31 cellular contexts compared by ENCODE assay signal in genomic region chr22:23604939-23605712, GRCh38. TPM values are rescaled to one million over a fixed set of nuclear protein-coding genes. Genes with fewer than 3 reads are reported as not detected.
"Had no signal": no experiment of that assay in that cellular context is flagged by ENCODE, and none has a peak within 500 bp of the region (broad histone marks: within the 10 kb centered on the region; RNA-seq: fewer than 3 reads in every experiment).

No MANE protein-coding gene starts in this region.

- H3K36me3 Mint-ChIP-seq: T-cell had no signal

- ATAC-seq: K562, Panc1, PC-3, T-cell had no signal

- H3K4me3 Mint-ChIP-seq: IgD-negative memory B cell; T-cell; T-helper 1 cell treated with Interleukin-12 subunit alpha and Interleukin-12 subunit beta and Interleukin-4 antibody, amounts not matched to agents 30 μg/mL and 1 μg/mL, for 36 hours had no signal

- DNase-seq: Kasumi-1; MM.1S; NCI-H1048; NCI-H1105; NCI-H1417; NCI-H1436 treated with DMSO at 0.1 percent for 48 hours; NCI-H187; NCI-H2029; NCI-H2081 treated with DMSO at 0.1 percent for 48 hours; NCI-H2171; NCI-H226; NCI-H446 treated with DMSO at 0.1 percent for 48 hours; NCI-H510A treated with DMSO at 0.1 percent for 48 hours; NCI-H526 treated with DMSO at 0.1 percent for 48 hours; NCI-H748 treated with DMSO at 0.1 percent for 48 hours; NK-92 treated with Interleukin-12 subunit alpha and Interleukin-12 subunit beta, amount 100 ng/mL, for 24 hours; PC-3; SHP77; SK-N-SH; SW 1271; T-cell had no signal

- H3K9me3 ChIP-seq: SK-N-SH had no signal

- H3K27ac Mint-ChIP-seq: T-cell; T-helper 1 cell treated with Interleukin-12 subunit alpha and Interleukin-12 subunit beta and Interleukin-4 antibody, amounts not matched to agents 30 μg/mL and 1 μg/mL, for 36 hours had no signal

- H3K27ac ChIP-seq: HL-60, KMS-11, RWPE1 had no signal

- H3K4me3 ChIP-seq: K562 had no signal

- H3K9me3 Mint-ChIP-seq: IgD-negative memory B cell; T-cell; T-helper 1 cell treated with Interleukin-12 subunit alpha and Interleukin-12 subunit beta and Interleukin-4 antibody, amounts not matched to agents 30 μg/mL and 1 μg/mL, for 36 hours had no signal

- H3K4me1 Mint-ChIP-seq: IgD-negative memory B cell had no signal

RNA-seq across cellular contexts. Expression of gene IGLL1, which starts 25.0 kb away (rescaled TPM):
- total RNA-seq: M059J, OCI-LY7, PC-3, SK-MEL-5 had no signal
- polyA plus RNA-seq: IgD-negative memory B cell, SK-N-SH had no signal

RNA-seq across cellular contexts. Expression of gene DRICH1, which starts 27.0 kb away (rescaled TPM):
- total RNA-seq: M059J, SK-MEL-5 had no signal
- polyA plus RNA-seq: IgD-negative memory B cell had no signal
